In the genomic region with DNA sequence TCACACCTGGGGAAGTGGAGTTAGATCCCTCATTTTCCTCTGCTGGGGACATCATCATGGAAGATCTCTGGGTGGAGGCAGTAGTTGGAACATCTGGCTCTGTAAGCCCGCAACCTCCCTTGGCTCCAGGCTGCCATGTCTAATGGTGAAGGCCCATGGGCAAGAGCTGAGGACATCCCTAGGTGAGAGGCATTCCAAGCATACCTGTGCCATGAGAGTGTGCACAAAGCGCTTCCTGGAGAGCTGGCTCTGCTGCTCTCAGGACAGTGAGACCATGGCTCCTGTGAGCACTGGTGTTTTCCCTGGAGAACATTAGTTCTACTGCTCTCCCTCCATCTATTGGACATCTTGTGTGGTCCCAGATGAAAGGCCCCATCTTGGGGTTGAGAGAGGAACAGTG, we compare ENCODE assay signal across 11 cellular contexts. TPM values are rescaled to one million over a fixed set of nuclear protein-coding genes. Genes with fewer than 3 reads are reported as not detected.
DNase-seq lines count a peak whose midpoint lies in the region; ATAC-seq and TF ChIP-seq lines count a peak whose summit lies in the region.
"Had no signal": no experiment of that assay in that cellular context is flagged by ENCODE, and none has a peak within 500 bp of the region (broad histone marks: within the 10 kb centered on the region; RNA-seq: fewer than 3 reads in every experiment).

No MANE protein-coding gene starts in this region.

- H3K4me1 ChIP-seq in Loucy (ENCODE audit: insufficient read depth, low read length, poor library complexity, severe bottlenecking), result peaks cover 92% of the 10 kb centered on the region

- DNase-seq in T-helper 2 cell treated with Interferon-gamma antibody and Interleukin-4, amounts not matched to agents 5 μg/mL and 100 μg/mL, for 36 hours (ENCODE audit: low spot score), result no peak
- no peak for DNase-seq in T-helper 2 cell
- no peak for DNase-seq in effector memory CD8-positive, alpha-beta T cell
- DNase-seq in renal cortical epithelial cell (ENCODE audit: low read depth), result peak; percentile 68
- no peak for DNase-seq in AG20443 (ENCODE audit: low spot score)
- no peak for DNase-seq in activated CD4-positive, CD25-positive, alpha-beta regulatory T cell treated with anti-CD3 and anti-CD28 coated beads, Interleukin-2, amount 50 U/mL, for 72 hours
- DNase-seq: NCI-H2029, SHP77 had no signal

- H3K4me3 Mint-ChIP-seq in T-helper 2 cell treated with Interferon-gamma antibody and Interleukin-4, amounts not matched to agents 5 μg/mL and 100 μg/mL, for 36 hours, result peak overlapping the region; percentile 77
- peak overlapping the region; percentile 60 to 67 for H3K4me3 Mint-ChIP-seq in effector memory CD8-positive, alpha-beta T cell

- H3K9me2 ChIP-seq in Loucy (replicated peaks; ENCODE audit: low read depth, low read length), result no peaks in the 10 kb centered on the region

- peaks cover 60% of the 10 kb centered on the region for H3K36me3 Mint-ChIP-seq in T-helper 2 cell treated with Interferon-gamma antibody and Interleukin-4, amounts not matched to agents 5 μg/mL and 100 μg/mL, for 36 hours (ENCODE audit: low read depth)
- H3K36me3 Mint-ChIP-seq in effector memory CD8-positive, alpha-beta T cell (ENCODE audit: insufficient read depth), result peaks cover 23% of the 10 kb centered on the region

- no peaks in the 10 kb centered on the region for H3K27me3 Mint-ChIP-seq in T-helper 2 cell treated with Interferon-gamma antibody and Interleukin-4, amounts not matched to agents 5 μg/mL and 100 μg/mL, for 36 hours (ENCODE audit: low read depth)
- no peaks in the 10 kb centered on the region for H3K27me3 Mint-ChIP-seq in effector memory CD8-positive, alpha-beta T cell

- H3K27ac Mint-ChIP-seq in T-helper 2 cell treated with Interferon-gamma antibody and Interleukin-4, amounts not matched to agents 5 μg/mL and 100 μg/mL, for 36 hours, result peak overlapping the region; percentile 89
- peak overlapping the region; percentile 78 to 91 for H3K27ac Mint-ChIP-seq in effector memory CD8-positive, alpha-beta T cell

- H3F3A ChIP-seq in Loucy (ENCODE audit: low read depth), result peaks cover 14% of the 10 kb centered on the region

- peak overlapping the region; percentile 95 for H3K4me2 ChIP-seq in Loucy (ENCODE audit: low read depth, low read length, poor library complexity, severe bottlenecking)

- peaks cover 75% of the 10 kb centered on the region for H3K4me1 Mint-ChIP-seq in T-helper 2 cell treated with Interferon-gamma antibody and Interleukin-4, amounts not matched to agents 5 μg/mL and 100 μg/mL, for 36 hours (ENCODE audit: low read depth)
- H3K4me1 Mint-ChIP-seq in effector memory CD8-positive, alpha-beta T cell (ENCODE audit: low read depth in 2 of 2), result peaks cover 56 to 66% of the 10 kb centered on the region in 2 donors

- H3K4me3 ChIP-seq in Loucy (ENCODE audit: low read length, poor library complexity, severe bottlenecking), result peak overlapping the region; percentile 97
- H3K4me3 ChIP-seq: cardiac muscle cell had no signal

- no peaks in the 10 kb centered on the region for H3K9me3 ChIP-seq in Loucy (ENCODE audit: insufficient read depth, low read depth, low read length)

- H3K27me3 ChIP-seq in Loucy (ENCODE audit: insufficient read depth, low read length, poor library complexity, severe bottlenecking), result no peaks in the 10 kb centered on the region
- H3K27me3 ChIP-seq: cardiac muscle cell had no signal

- peak overlapping the region; percentile 98 for H3K9ac ChIP-seq in Loucy (ENCODE audit: low read depth, low read length, poor library complexity, severe bottlenecking)

- no peak overlapping the region for H2AFZ ChIP-seq in Loucy (ENCODE audit: low read length)

- no peak for TF ChIP-seq CTCF in Loucy (conservative IDR thresholded peaks at IDR 0.05; ENCODE audit: low read length)

- ATAC-seq in effector memory CD8-positive, alpha-beta T cell (replicated peaks), result no peak
- ATAC-seq in HG03378 (IDR thresholded peaks at IDR 0.05; ENCODE audit: unreplicated experiment), result no peak

- peaks cover 33% of the 10 kb centered on the region for H4K20me1 ChIP-seq in Loucy (ENCODE audit: insufficient read depth, low read length, poor library complexity, severe bottlenecking)

- peaks cover 98% of the 10 kb centered on the region for H3K79me2 ChIP-seq in Loucy (ENCODE audit: insufficient read depth, low read length)

- no peaks in the 10 kb centered on the region for H3K9me3 Mint-ChIP-seq in T-helper 2 cell treated with Interferon-gamma antibody and Interleukin-4, amounts not matched to agents 5 μg/mL and 100 μg/mL, for 36 hours
- no peaks in the 10 kb centered on the region for H3K9me3 Mint-ChIP-seq in effector memory CD8-positive, alpha-beta T cell

- peaks cover 14% of the 10 kb centered on the region; the same call in 1 of the 2 replicates for H3K36me3 ChIP-seq in Loucy (ENCODE audit: insufficient read depth, low read length)
- H3K36me3 ChIP-seq: cardiac muscle cell had no signal

RNA-seq across cellular contexts. Expression of a gene that starts 7.7 kb away (rescaled TPM):
- total RNA-seq in renal cortical epithelial cell, result 51.7 and 72.4 TPM in 2 replicates

RNA-seq across cellular contexts. Expression of a gene that starts 13.1 kb away (rescaled TPM):
- 1.9 and 6.4 TPM in 2 replicates for total RNA-seq in renal cortical epithelial cell

RNA-seq across cellular contexts. Expression of a gene that starts 50.1 kb away (rescaled TPM):
- 0.35 and 0.69 TPM in 2 replicates for total RNA-seq in renal cortical epithelial cell

RNA-seq across cellular contexts. Expression of a gene that starts 55.3 kb away (rescaled TPM):
- total RNA-seq in renal cortical epithelial cell, result 14.2 and 27.6 TPM in 2 replicates

RNA-seq across cellular contexts. Expression of a gene that starts 57.1 kb away (rescaled TPM):
- total RNA-seq in renal cortical epithelial cell, result 7.3 and 11.1 TPM in 2 replicates
